In genomic region chr12:123754041-123754757, GRCh38 we compare ENCODE assay signal across 25 cellular contexts. TPM values are rescaled to one million over a fixed set of nuclear protein-coding genes. Genes with fewer than 3 reads are reported as not detected.
"Had no signal": no experiment of that assay in that cellular context is flagged by ENCODE, and none has a peak within 500 bp of the region (broad histone marks: within the 10 kb centered on the region; RNA-seq: fewer than 3 reads in every experiment).

No MANE protein-coding gene starts in this region.

- H3K9me3 Mint-ChIP-seq: dendritic cell treated with granulocyte-macrophage colony-stimulating factor and Interleukin-4, amounts not matched to agents 40 ng/mL and 50 ng/mL, for 4 days; naive thymus-derived CD8-positive, alpha-beta T cell; nephron progenitor cell; stimulated activated naive B cell treated with anti-CD40 and anti-IgM and Interleukin-4, amounts not matched to agents 10 μg/mL and 1 μg/mL and 100 μg/mL, for 72 hours; stimulated activated naive CD8-positive, alpha-beta T cell treated with anti-CD3 and anti-CD28 coated beads, Interleukin-15, Interleukin-2, amounts not matched to agents 100 ng/mL and 50 ng/mL, for 24 hours had no signal

- H3K9me3 ChIP-seq: colonic mucosa, esophagus muscularis mucosa, gastroesophageal sphincter, heart left ventricle, lower lobe of right lung, ovary, psoas muscle, spleen, thoracic aorta, tibial nerve, upper lobe of left lung had no signal

- H3K27ac ChIP-seq: colonic mucosa, esophagus muscularis mucosa, foreskin keratinocyte, gastroesophageal sphincter, heart left ventricle, lower lobe of right lung, ovary, psoas muscle, skin epidermis, spleen, thoracic aorta, tibial nerve, upper lobe of left lung had no signal

- H3K27me3 Mint-ChIP-seq: dendritic cell treated with granulocyte-macrophage colony-stimulating factor and Interleukin-4, amounts not matched to agents 40 ng/mL and 50 ng/mL, for 4 days; naive thymus-derived CD8-positive, alpha-beta T cell; stimulated activated naive B cell treated with anti-CD40 and anti-IgM and Interleukin-4, amounts not matched to agents 10 μg/mL and 1 μg/mL and 100 μg/mL, for 72 hours; stimulated activated naive CD8-positive, alpha-beta T cell treated with anti-CD3 and anti-CD28 coated beads, Interleukin-15, Interleukin-2, amounts not matched to agents 100 ng/mL and 50 ng/mL, for 24 hours had no signal

- H3K4me3 Mint-ChIP-seq: dendritic cell treated with granulocyte-macrophage colony-stimulating factor and Interleukin-4, amounts not matched to agents 40 ng/mL and 50 ng/mL, for 4 days; naive thymus-derived CD8-positive, alpha-beta T cell; nephron progenitor cell; stimulated activated naive B cell treated with anti-CD40 and anti-IgM and Interleukin-4, amounts not matched to agents 10 μg/mL and 1 μg/mL and 100 μg/mL, for 72 hours; stimulated activated naive CD8-positive, alpha-beta T cell treated with anti-CD3 and anti-CD28 coated beads, Interleukin-15, Interleukin-2, amounts not matched to agents 100 ng/mL and 50 ng/mL, for 24 hours had no signal

- H3K4me1 ChIP-seq: colonic mucosa, esophagus muscularis mucosa, foreskin keratinocyte, gastroesophageal sphincter, heart left ventricle, lower lobe of right lung, psoas muscle, spleen, tibial nerve, upper lobe of left lung had no signal

- H3K27ac Mint-ChIP-seq: dendritic cell treated with granulocyte-macrophage colony-stimulating factor and Interleukin-4, amounts not matched to agents 40 ng/mL and 50 ng/mL, for 4 days; naive thymus-derived CD8-positive, alpha-beta T cell; nephron progenitor cell; stimulated activated naive CD8-positive, alpha-beta T cell treated with anti-CD3 and anti-CD28 coated beads, Interleukin-15, Interleukin-2, amounts not matched to agents 100 ng/mL and 50 ng/mL, for 24 hours had no signal

- H3K36me3 ChIP-seq: ovary had no signal

- ATAC-seq: foreskin keratinocyte; gastroesophageal sphincter; heart left ventricle; left ventricle myocardium superior; lower lobe of right lung; naive thymus-derived CD8-positive, alpha-beta T cell; psoas muscle; stimulated activated naive B cell treated with anti-CD40 and anti-IgM and Interleukin-4, amounts not matched to agents 10 μg/mL and 1 μg/mL and 100 μg/mL, for 72 hours had no signal

- H3K4me3 ChIP-seq: colonic mucosa, esophagus muscularis mucosa, gastroesophageal sphincter, heart left ventricle, lower lobe of right lung, ovary, psoas muscle, skin epidermis, spleen, thoracic aorta, tibial nerve, upper lobe of left lung had no signal

- DNase-seq: colonic mucosa; effector CD8-positive, alpha-beta T cell; foreskin keratinocyte; heart left ventricle; hippocampal formation; left ventricle myocardium superior; lower lobe of right lung; naive thymus-derived CD8-positive, alpha-beta T cell; nephron progenitor cell; nucleus accumbens; ovary; posterior cingulate gyrus; psoas muscle; right cardiac atrium; spleen; stimulated activated CD4-positive, alpha-beta T cell treated with anti-CD3 and anti-CD28 coated beads, Interleukin-2, amount 100 ng/mL, for 48 hours; stimulated activated naive B cell treated with anti-CD40 and anti-IgM and Interleukin-4, amounts not matched to agents 10 μg/mL and 1 μg/mL and 100 μg/mL, for 72 hours; upper lobe of left lung had no signal

RNA-seq across cellular contexts. Expression of gene DNAH10, which starts 7.9 kb away (rescaled TPM):
- total RNA-seq: gastroesophageal sphincter had no signal
